Comparison of ENCODE assay signal across 8 cellular contexts in genomic region chr1:28302247-28302646, GRCh38.
"Had no signal": no experiment of that assay in that cellular context is flagged by ENCODE, and none has a peak within 500 bp of the region (broad histone marks: within the 10 kb centered on the region; RNA-seq: fewer than 3 reads in every experiment).

No MANE protein-coding gene starts in this region.

- H2AFZ ChIP-seq: GM23338 had no signal

- H3K4me2 ChIP-seq: GM23338 had no signal

- H3K27ac Mint-ChIP-seq: GM23338, H9, HFFc6 had no signal

- FAIRE-seq: H1, H54 had no signal

- H3K9me3 Mint-ChIP-seq: GM23338, H9 had no signal

- H3K4me3 Mint-ChIP-seq: GM23338, H9, HFFc6 had no signal

- DNase-seq: H9, HCEC 1CT, IMR-90 had no signal

- ATAC-seq: GM23338 had no signal

- H3K4me3 ChIP-seq: GM23338 had no signal

- H3K27ac ChIP-seq: HL-60 had no signal
